Comparison of ENCODE assay signal across 11 cellular contexts in the genomic region with DNA sequence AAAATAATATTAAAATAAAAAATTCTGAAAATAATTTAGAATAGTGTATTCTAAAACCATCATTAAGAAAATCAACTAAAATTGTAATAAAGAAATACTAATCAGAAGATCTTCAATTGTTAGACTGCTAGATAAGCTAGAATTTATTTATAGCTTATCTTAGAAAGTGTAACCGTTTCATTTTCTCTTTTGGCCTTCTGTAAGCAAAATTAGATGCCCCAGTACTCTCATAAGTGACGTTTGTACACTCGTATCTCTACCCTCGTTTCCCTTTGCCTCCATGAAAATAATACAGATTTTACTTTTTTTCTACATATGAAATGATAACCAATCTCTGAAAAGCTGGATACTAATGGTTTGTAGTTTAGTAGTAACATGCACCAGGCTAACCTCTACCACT. TPM values are rescaled to one million over a fixed set of nuclear protein-coding genes. Genes with fewer than 3 reads are reported as not detected.
A peak's percentile ranks its signal among the peaks of the same experiment; 100 is the strongest.
DNase-seq lines count a peak whose midpoint lies in the region; ATAC-seq and TF ChIP-seq lines count a peak whose summit lies in the region.
"Had no signal": no experiment of that assay in that cellular context is flagged by ENCODE, and none has a peak within 500 bp of the region (broad histone marks: within the 10 kb centered on the region; RNA-seq: fewer than 3 reads in every experiment).

No MANE protein-coding gene starts in this region.

- H3K4me3 ChIP-seq in spleen (peak overlapping the region in 1 of 8 donors; percentile 17), brain microvascular endothelial cell (ENCODE audit: low read depth, low read length) (no peak overlapping the region), adrenal gland (no peak overlapping the region)
- H3K4me3 ChIP-seq: gastrocnemius medialis, smooth muscle cell had no signal

- TF ChIP-seq POLR2A in spleen (IDR thresholded peaks at IDR 0.05): no peak
- no peak for TF ChIP-seq POLR2A in adrenal gland (IDR thresholded peaks at IDR 0.05)

- H3K4me1 ChIP-seq in spleen (peaks cover 75 to 100% (median 88%) of the 10 kb centered on the region in 6 donors), adrenal gland (replicated peaks in 1 of 2) (peaks cover 14 to 70% of the 10 kb centered on the region in 2 donors)

- ATAC-seq in GM18907 (IDR thresholded peaks at IDR 0.05; ENCODE audit: unreplicated experiment) (peak; percentile 48), HG02571 (IDR thresholded peaks at IDR 0.05; ENCODE audit: unreplicated experiment) (peak; percentile 48), HG03558 (IDR thresholded peaks at IDR 0.05; ENCODE audit: extremely low read depth, unreplicated experiment) (peak; percentile 33)
- ATAC-seq: gastrocnemius medialis had no signal

- intact Hi-C loops in spleen (cut with DNase I; ENCODE audit: low total_unique reads) (no loop called here), adrenal gland (cut with DNase I) (no loop called here)

- H3K36me3 ChIP-seq in spleen (no peaks in the 10 kb centered on the region), brain microvascular endothelial cell (replicated peaks) (no peaks in the 10 kb centered on the region), adrenal gland (replicated peaks in 1 of 2) (no peaks in the 10 kb centered on the region)
- H3K36me3 ChIP-seq: gastrocnemius medialis had no signal

- H3K27ac ChIP-seq in spleen (peak overlapping the region; percentile 17 to 87 (median 64)), brain microvascular endothelial cell (no peak overlapping the region), adrenal gland (peak overlapping the region in 1 of 5 donors; percentile 33)
- H3K27ac ChIP-seq: gastrocnemius medialis had no signal

- no peaks in the 10 kb centered on the region for H3K9me3 ChIP-seq in spleen
- no peaks in the 10 kb centered on the region for H3K9me3 ChIP-seq in adrenal gland (replicated peaks in 1 of 3)
- H3K9me3 ChIP-seq: gastrocnemius medialis had no signal

- in situ Hi-C loops in brain microvascular endothelial cell (cut with HindIII; ENCODE audit: low pct_ligation_motif_present, low sequenced_read_pairs): no loop called here

- DNase-seq in spleen (no peak), epidermal melanocyte (ENCODE audit: insufficient read length, low spot score) (no peak), LoVo (ENCODE audit: low spot score) (no peak), brain microvascular endothelial cell (no peak), adrenal gland (no peak)
- DNase-seq: activated T-cell treated with anti-CD3 and anti-CD28 coated beads, Interleukin-2, amount 50 U/mL, for 48 hours; gastrocnemius medialis had no signal

- no peak for TF ChIP-seq CTCF in spleen (IDR thresholded peaks at IDR 0.05 in 8 of 11, conservative IDR thresholded peaks at IDR 0.05 in 3 of 11)
- no peak for TF ChIP-seq CTCF in brain microvascular endothelial cell (IDR thresholded peaks at IDR 0.05; ENCODE audit: low read depth, low read length, missing control alignments)
- TF ChIP-seq CTCF in adrenal gland (IDR thresholded peaks at IDR 0.05): no peak

- H3K27me3 ChIP-seq in spleen (replicated peaks in 1 of 7) (no peaks in the 10 kb centered on the region), brain microvascular endothelial cell (replicated peaks) (no peaks in the 10 kb centered on the region), adrenal gland (no peaks in the 10 kb centered on the region)
- H3K27me3 ChIP-seq: gastrocnemius medialis had no signal

- WGBS in spleen, 5 donors: 8 to 22% (median 15%) methylated on average over 4 of the region's 4 CpGs
- WGBS in adrenal gland, 4 donors: 22 to 29% (median 24%) methylated on average over 4 of the region's 4 CpGs

RNA-seq across cellular contexts. Expression of a gene that starts 19.8 kb away (rescaled TPM):
- total RNA-seq in spleen (10 to 100 TPM; 52.9 to 82.3 (median 65.4) TPM), adrenal gland (10 to 100 TPM; 14.5 to 67.4 (median 44.4) TPM)
- polyA plus RNA-seq in spleen (1 to 10 TPM; 8.2 to 9.4 (median 9.2) TPM), adrenal gland (10 to 100 TPM in 1 of 3 donors, 1 to 10 TPM in 2; 7.7 to 17.2 (median 8.7) TPM)
